In the genomic region with DNA sequence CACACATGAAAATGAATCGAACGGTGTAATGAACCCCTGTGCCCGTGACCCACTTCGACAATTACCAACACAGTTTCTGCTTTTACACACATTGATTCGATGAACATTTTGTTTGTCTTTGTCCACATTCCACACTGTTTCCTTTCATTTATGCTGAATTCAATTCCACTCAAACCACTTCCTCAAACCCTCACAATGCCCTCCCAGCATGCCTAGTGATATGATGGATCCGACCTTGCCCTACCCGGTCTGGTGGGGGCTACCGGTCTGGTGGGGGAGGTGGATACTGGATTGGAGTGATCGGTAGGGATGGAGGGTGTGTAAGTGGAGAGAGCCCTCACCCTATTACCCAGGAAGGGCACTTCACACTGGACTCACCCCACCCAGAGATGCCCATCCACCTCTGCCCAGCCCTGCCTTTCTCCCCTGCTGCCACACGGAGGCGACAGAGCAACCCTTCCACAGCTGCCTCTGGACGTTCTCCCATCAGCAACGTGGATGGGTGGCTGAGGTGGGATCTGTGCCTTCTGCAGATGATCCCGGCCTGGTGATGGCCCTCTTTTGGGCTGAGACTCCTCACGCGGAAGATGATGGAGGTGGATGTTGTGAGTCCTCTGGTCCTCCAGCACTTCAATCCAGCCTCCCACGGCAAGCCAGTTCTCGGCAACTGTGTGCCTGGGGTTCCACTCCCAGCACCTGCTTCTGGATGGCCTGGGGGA, we compare ENCODE assay signal across 8 cellular contexts. TPM values are rescaled to one million over a fixed set of nuclear protein-coding genes. Genes with fewer than 3 reads are reported as not detected.
DNase-seq lines count a peak whose midpoint lies in the region; ATAC-seq, FAIRE-seq and TF ChIP-seq lines count a peak whose summit lies in the region.

No MANE protein-coding gene starts in this region.

- CTCF ChIA-PET in AG04450 (lab: Charles Lee), result interaction anchor here (0.9 to 4.8 kb wide), 7 partner anchors 17 to 354 kb away, joined by 3 to 35 read pairs (median 12); no protein-coding TSS in a partner anchor

- H3K36me3 ChIP-seq in colonic mucosa (no peaks in the 10 kb centered on the region), left lung (no peaks in the 10 kb centered on the region)

- H3K9me3 ChIP-seq in AG04450 (ENCODE audit: control insufficient read depth, insufficient read depth, low read length) (no peaks in the 10 kb centered on the region), colonic mucosa (no peaks in the 10 kb centered on the region), left lung (no peaks in the 10 kb centered on the region)

- no peak for DNase-seq in AG04450 (ENCODE audit: low read depth, low spot score)
- no peak for DNase-seq in GM18507 (ENCODE audit: extremely low spot score, insufficient read length, low read depth)
- peak; percentile 44 for DNase-seq in NCI-H345 (lab: John Stamatoyannopoulos, UW)
- peak; percentile 61 for DNase-seq in activated CD4-positive, CD25-positive, alpha-beta regulatory T cell treated with anti-CD3 and anti-CD28 coated beads, Interleukin-2, amount 50 U/mL, for 72 hours
- DNase-seq in colonic mucosa, result peak; percentile 82
- DNase-seq in left lung, result peak; percentile 78 to 93
- peak; percentile 46 to 49 for DNase-seq in stimulated activated CD4-positive, alpha-beta T cell treated with anti-CD3 and anti-CD28 coated beads, Interleukin-4, amount 100 ng/mL, for 48 hours (ENCODE audit: low read depth in 2 of 2)

- H3K4me1 ChIP-seq in colonic mucosa, result no peaks in the 10 kb centered on the region
- H3K4me1 ChIP-seq in left lung, result peaks cover 0 to 54% of the 10 kb centered on the region in 2 donors

- TF ChIP-seq CTCF in AG04450 (IDR thresholded peaks at IDR 0.05; ENCODE audit: low read depth, low read length) (peak; percentile 79), colonic mucosa (IDR thresholded peaks at IDR 0.05) (peak; percentile 80), left lung (IDR thresholded peaks at IDR 0.05) (peak; percentile 83 to 88)

- intact Hi-C loops in colonic mucosa (cut with DNase I), result loop anchor here (2.0 kb wide), 2 partner anchors 58 to 104 kb away; no protein-coding TSS in a partner anchor
- intact Hi-C loops in left lung (cut with DNase I), result loop anchor here in 1 of 2 donors (5.0 kb wide), 1 partner anchor 52 kb away; no protein-coding TSS in a partner anchor

- H3K27me3 ChIP-seq in AG04450 (ENCODE audit: control insufficient read depth, insufficient read depth, low read length), result peaks cover 3% of the 10 kb centered on the region
- H3K27me3 ChIP-seq in colonic mucosa, result no peaks in the 10 kb centered on the region
- H3K27me3 ChIP-seq in left lung, result no peaks in the 10 kb centered on the region

- H3K9ac ChIP-seq in colonic mucosa (ENCODE audit: low read depth in 2 of 2, low read length in 2 of 2), result peak overlapping the region in 1 of 2 donors; percentile 13

- H3K27ac ChIP-seq in AG04450 (ENCODE audit: low read depth, low read length) (no peak overlapping the region), colonic mucosa (no peak overlapping the region), left lung (peak overlapping the region in 1 of 2 donors; percentile 23)

- H3K4me3 ChIP-seq in AG04450 (ENCODE audit: low read depth, low read length) (no peak overlapping the region), colonic mucosa (no peak overlapping the region), left lung (peak overlapping the region in 1 of 2 donors; percentile 19)

- FAIRE-seq in GM18507 (lab: Jason Lieb, UNC), result peak; percentile 57

- POLR2A ChIA-PET in AG04450 (lab: Yijun Ruan, JAX), result interaction anchor here (0.7 kb wide), 1 partner anchor 19 kb away, joined by 3 read pairs; no protein-coding TSS in a partner anchor

- peak; percentile 93 for ATAC-seq in left lung
- ATAC-seq in HG03280 (IDR thresholded peaks at IDR 0.05; ENCODE audit: unreplicated experiment), result no peak

RNA-seq across cellular contexts. Expression of a gene that starts 33.0 kb away (rescaled TPM):
- polyA plus RNA-seq in AG04450 (2011; rRNA removed), result not detected in 2 replicates
- polyA minus RNA-seq in AG04450 (2011; rRNA and poly(A)+ RNA removed), result not detected in 2 replicates
- total RNA-seq in colonic mucosa (10 to 100 TPM; 17.6 to 27.4 TPM), left lung (10 to 100 TPM in 1 of 2 donors, 1 to 10 TPM in 1; 9.3 to 10.3 TPM)

RNA-seq across cellular contexts. Expression of a gene that starts 43.0 kb away (rescaled TPM):
- 21.2 and 24.7 TPM in 2 replicates for polyA plus RNA-seq in AG04450 (2011; rRNA removed)
- 18.0 and 18.3 TPM in 2 replicates for polyA minus RNA-seq in AG04450 (2011; rRNA and poly(A)+ RNA removed)
- 10 to 100 TPM; 12.1 to 20.9 TPM for total RNA-seq in colonic mucosa
- 10 to 100 TPM; 48.7 to 58.2 TPM for total RNA-seq in left lung

Comparison
In these comparisons a context has a peak if more than half of its experiments do, and no peak if none do; other contexts are left out.
1. DNase-seq: peak in NCI-H345 (single experiment), activated CD4-positive, CD25-positive, alpha-beta regulatory T cell treated with anti-CD3 and anti-CD28 coated beads, Interleukin-2, amount 50 U/mL, for 72 hours (single experiment), colonic mucosa (single experiment), left lung (2 of 2) and stimulated activated CD4-positive, alpha-beta T cell treated with anti-CD3 and anti-CD28 coated beads, Interleukin-4, amount 100 ng/mL, for 48 hours (2 of 2); none in AG04450 (single experiment) and GM18507 (single experiment).
2. Peak in every context shown above with its lines, with median percentiles within 50 percentile points of each other: CTCF ChIP-seq.